ENCODE assay signal across 8 cellular contexts in genomic region chr4:68349361-68350360, GRCh38. TPM values are rescaled to one million over a fixed set of nuclear protein-coding genes. Genes with fewer than 3 reads are reported as not detected.
DNase-seq lines count a peak whose midpoint lies in the region; ATAC-seq, FAIRE-seq and TF ChIP-seq lines count a peak whose summit lies in the region.

TSS of gene YTHDC1 (minus strand) at chr4:68350090. CDS start at chr4:68349753, 337 bp downstream.

- FAIRE-seq in GM18507 (lab: Jason Lieb, UNC) = peak; percentile 99

- DNase-seq in GM18507 (ENCODE audit: extremely low spot score, insufficient read length, low read depth) (peak; percentile 90), NCI-H2029 treated with DMSO at 0.1 percent for 48 hours (lab: John Stamatoyannopoulos, UW) (peak; percentile 63), T-helper 9 cell (peak; percentile 94), astrocyte of the cerebellum (ENCODE audit: low read depth) (peak; percentile 91), hepatic stellate cell (ENCODE audit: low spot score) (peak; percentile 87), aorta (peak; percentile 98 to 99)

- H3K36me3 ChIP-seq in rectal smooth muscle tissue (ENCODE audit: control insufficient read depth, insufficient read depth, low read length) (no peaks in the 10 kb centered on the region), aorta (ENCODE audit: control insufficient read depth in 1 of 2, insufficient read depth in 2 of 2, low read length in 1 of 2) (no peaks in the 10 kb centered on the region)

- H3K27me3 ChIP-seq in rectal smooth muscle tissue (ENCODE audit: control insufficient read depth, insufficient read depth, low read length) (no peaks in the 10 kb centered on the region), aorta (ENCODE audit: control insufficient read depth in 1 of 2, insufficient read depth in 2 of 2, low read length in 1 of 2) (no peaks in the 10 kb centered on the region)

- in situ Hi-C loops in astrocyte of the cerebellum (cut with HindIII; ENCODE audit: low sequenced_read_pairs) = no loop called here

- ATAC-seq in HG02981 (IDR thresholded peaks at IDR 0.05; ENCODE audit: unreplicated experiment) (peak; percentile 95), aorta (ENCODE audit: low FRiP score) (peak; percentile 99)

- H3K4me3 ChIP-seq in astrocyte of the cerebellum (ENCODE audit: low read depth, low read length) = peak within 1 kb of the TSS; percentile 71
- peak within 1 kb of the TSS; percentile 96 for H3K4me3 ChIP-seq in rectal smooth muscle tissue (ENCODE audit: low read length)
- peak within 1 kb of the TSS; percentile 68 to 90 for H3K4me3 ChIP-seq in aorta (ENCODE audit: low read length in 2 of 2)

- intact Hi-C loops in aorta (cut with DNase I) = loop anchor here in 1 of 2 donors (2.0 kb wide), 1 partner anchor 23 kb away; no protein-coding TSS in a partner anchor

- H3K9me3 ChIP-seq in aorta (ENCODE audit: control insufficient read depth, low read length) = no peaks in the 10 kb centered on the region

- TF ChIP-seq CTCF in astrocyte of the cerebellum (IDR thresholded peaks at IDR 0.05; ENCODE audit: low read depth, low read length, missing control alignments) = no peak

- peak within 1 kb of the TSS; percentile 98 for H3K27ac ChIP-seq in rectal smooth muscle tissue (ENCODE audit: low read depth, low read length)
- peak within 1 kb of the TSS; percentile 84 to 99 for H3K27ac ChIP-seq in aorta (ENCODE audit: low read depth in 1 of 2, low read length in 2 of 2)

- H3K4me1 ChIP-seq in rectal smooth muscle tissue (ENCODE audit: control insufficient read depth, insufficient read depth, low read length) = peaks cover 20% of the 10 kb centered on the region
- H3K4me1 ChIP-seq in aorta (ENCODE audit: control insufficient read depth in 1 of 2, insufficient read depth in 2 of 2, low read length in 2 of 2) = peaks cover 1 to 8% of the 10 kb centered on the region in 2 donors

- peak within 1 kb of the TSS; percentile 100 for H3K9ac ChIP-seq in rectal smooth muscle tissue (ENCODE audit: low read length)

- 0 to 1% methylated on average over 75 to 79 of the region's 79 CpGs for WGBS in aorta, 2 donors

RNA-seq across cellular contexts. Expression of gene YTHDC1, which starts in this region (rescaled TPM):
- 100 to 1,000 TPM in 1 of 2 donors, 10 to 100 TPM in 1; 91.4 to 103 TPM for total RNA-seq in aorta
- 10 to 100 TPM; 37.8 to 42.2 TPM for polyA plus RNA-seq in aorta

Comparison
In these comparisons a context has a peak if more than half of its experiments do, and no peak if none do; other contexts are left out.
1. Peak in every context shown above with its lines: DNase-seq, ATAC-seq, H3K4me3 ChIP-seq and H3K27ac ChIP-seq.